28 cellular contexts compared by ENCODE assay signal in genomic region chr5:87382224-87382623, GRCh38.
"Had no signal": no experiment of that assay in that cellular context is flagged by ENCODE, and none has a peak within 500 bp of the region (broad histone marks: within the 10 kb centered on the region; RNA-seq: fewer than 3 reads in every experiment).

No MANE protein-coding gene starts in this region.

- H3K4me1 Mint-ChIP-seq: mesothelial cell of epicardium, naive B cell, neural crest cell had no signal

- H3K4me3 Mint-ChIP-seq: effector memory CD8-positive, alpha-beta T cell; mesothelial cell of epicardium; naive B cell; natural killer cell treated with Interleukin-12 subunit alpha and Interleukin-12 subunit beta and Interleukin-15 and Interleukin-18, amount 100 ng/mL, for 72 hours; neural crest cell; stimulated activated naive B cell treated with anti-CD40 and anti-IgM and Interleukin-4, amounts not matched to agents 10 μg/mL and 1 μg/mL and 100 μg/mL, for 72 hours; stimulated activated naive CD8-positive, alpha-beta T cell treated with anti-CD3 and anti-CD28 coated beads, Interleukin-15, Interleukin-2, amounts not matched to agents 100 ng/mL and 50 ng/mL, for 24 hours had no signal

- H3K4me1 ChIP-seq: esophagus squamous epithelium, parathyroid adenoma, prostate gland, upper lobe of right lung, uterus had no signal

- H3K9me3 ChIP-seq: esophagus squamous epithelium, heart right ventricle, left lung, mucosa of descending colon, neutrophil, prostate gland, right atrium auricular region, transverse colon, upper lobe of right lung, uterus had no signal

- H2AFZ ChIP-seq: parathyroid adenoma had no signal

- H3K27ac ChIP-seq: coronary artery, esophagus squamous epithelium, heart right ventricle, left lung, neutrophil, parathyroid adenoma, prostate gland, right atrium auricular region, skin epidermis, transverse colon, upper lobe of right lung, uterus had no signal

- DNase-seq: dermis blood vessel endothelial cell; effector memory CD8-positive, alpha-beta T cell; erythroblast; esophagus squamous epithelium; foreskin melanocyte; glutamatergic neuron; heart right ventricle; hippocampal formation; left cardiac atrium; left lung; mucosa of descending colon; naive B cell; stimulated activated CD4-positive, alpha-beta T cell treated with anti-CD3 and anti-CD28 coated beads, Interleukin-15, amount 100 ng/mL, for 24 hours; stimulated activated CD4-positive, alpha-beta T cell treated with anti-CD3 and anti-CD28 coated beads, Interleukin-2, amount 100 ng/mL, for 48 hours; stimulated activated naive B cell treated with anti-CD40 and anti-IgM and Interleukin-4, amounts not matched to agents 10 μg/mL and 1 μg/mL and 100 μg/mL, for 72 hours; transverse colon; upper lobe of right lung; uterus had no signal

- ATAC-seq: effector memory CD8-positive, alpha-beta T cell; left cardiac atrium; left lung; mucosa of descending colon; natural killer cell treated with Interleukin-12 subunit alpha and Interleukin-12 subunit beta and Interleukin-15 and Interleukin-18, amount 100 ng/mL, for 72 hours; stimulated activated naive B cell treated with anti-CD40 and anti-IgM and Interleukin-4, amounts not matched to agents 10 μg/mL and 1 μg/mL and 100 μg/mL, for 72 hours; upper lobe of right lung had no signal

- H3K27me3 ChIP-seq: esophagus squamous epithelium, heart right ventricle, left lung, neutrophil, right atrium auricular region, transverse colon, upper lobe of right lung, uterus had no signal

- H3K9ac ChIP-seq: parathyroid adenoma had no signal

- H3K27me3 Mint-ChIP-seq: effector memory CD8-positive, alpha-beta T cell; naive B cell; natural killer cell treated with Interleukin-12 subunit alpha and Interleukin-12 subunit beta and Interleukin-15 and Interleukin-18, amount 100 ng/mL, for 72 hours; stimulated activated naive B cell treated with anti-CD40 and anti-IgM and Interleukin-4, amounts not matched to agents 10 μg/mL and 1 μg/mL and 100 μg/mL, for 72 hours; stimulated activated naive CD8-positive, alpha-beta T cell treated with anti-CD3 and anti-CD28 coated beads, Interleukin-15, Interleukin-2, amounts not matched to agents 100 ng/mL and 50 ng/mL, for 24 hours had no signal

- H3K79me2 ChIP-seq: parathyroid adenoma had no signal

- H3K27ac Mint-ChIP-seq: mesothelial cell of epicardium; natural killer cell treated with Interleukin-12 subunit alpha and Interleukin-12 subunit beta and Interleukin-15 and Interleukin-18, amount 100 ng/mL, for 72 hours; stimulated activated naive B cell treated with anti-CD40 and anti-IgM and Interleukin-4, amounts not matched to agents 10 μg/mL and 1 μg/mL and 100 μg/mL, for 72 hours; stimulated activated naive CD8-positive, alpha-beta T cell treated with anti-CD3 and anti-CD28 coated beads, Interleukin-15, Interleukin-2, amounts not matched to agents 100 ng/mL and 50 ng/mL, for 24 hours had no signal

- H3K4me3 ChIP-seq: coronary artery, esophagus squamous epithelium, heart right ventricle, left lung, mucosa of descending colon, prostate gland, right atrium auricular region, skin epidermis, transverse colon, upper lobe of right lung, uterus had no signal

- H3K36me3 ChIP-seq: prostate gland, uterus had no signal
